ENCODE assay signal across 10 cellular contexts in the genomic region with DNA sequence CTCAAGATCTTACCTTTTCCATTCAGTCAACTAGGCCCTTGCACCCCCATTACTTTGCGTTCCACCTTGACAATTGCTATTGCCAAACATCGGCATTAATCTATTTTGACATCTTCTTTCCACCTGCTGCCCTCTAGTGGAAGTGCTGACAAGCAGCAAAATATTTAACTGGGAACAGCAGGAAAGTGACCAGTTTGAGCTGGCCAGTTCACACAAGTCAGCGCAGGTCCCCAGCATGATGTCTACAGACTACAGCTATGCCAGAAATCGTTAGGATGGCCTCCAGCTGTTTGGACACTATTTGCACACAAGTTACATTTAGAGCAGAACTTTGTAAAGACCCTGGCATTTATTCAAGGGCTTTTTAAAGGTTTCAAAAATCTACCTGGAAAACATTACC.
DNase-seq lines count a peak whose midpoint lies in the region; ATAC-seq, FAIRE-seq and TF ChIP-seq lines count a peak whose summit lies in the region.
"Had no signal": no experiment of that assay in that cellular context is flagged by ENCODE, and none has a peak within 500 bp of the region (broad histone marks: within the 10 kb centered on the region; RNA-seq: fewer than 3 reads in every experiment).

No MANE protein-coding gene starts in this region.

- H3K27me3 ChIP-seq in astrocyte (ENCODE audit: insufficient read depth, low read length): peaks cover 2% of the 10 kb centered on the region
- no peaks in the 10 kb centered on the region for H3K27me3 ChIP-seq in sigmoid colon

- no peak overlapping the region for H3K4me3 Mint-ChIP-seq in astrocyte (ENCODE audit: unreplicated experiment)
- H3K4me3 Mint-ChIP-seq: T-cell had no signal

- H3K79me2 ChIP-seq in astrocyte (ENCODE audit: insufficient read depth, low read length): no peaks in the 10 kb centered on the region

- DNase-seq in AG20443 (ENCODE audit: low spot score) (peak; percentile 80), NOMO-1 (lab: John Stamatoyannopoulos, UW; ENCODE audit: unreplicated experiment in 2 of 2) (peak; percentile 48 to 72), astrocyte (ENCODE audit: low read depth) (peak; percentile 20), hepatic stellate cell (ENCODE audit: low spot score) (peak; percentile 40), sigmoid colon (peak; percentile 86), middle frontal gyrus (ENCODE audit: extremely low spot score, low spot score) (no peak)

- H4K20me1 ChIP-seq in astrocyte (ENCODE audit: insufficient read depth, low read length): peaks cover 4% of the 10 kb centered on the region

- H3K9me3 ChIP-seq in astrocyte (ENCODE audit: insufficient read depth, low read depth, low read length): no peaks in the 10 kb centered on the region
- no peaks in the 10 kb centered on the region for H3K9me3 ChIP-seq in sigmoid colon

- TF ChIP-seq CTCF in GM12872 (IDR thresholded peaks at IDR 0.05; ENCODE audit: insufficient read depth, low read depth, low read length): peak; percentile 81
- peak; percentile 77 for TF ChIP-seq CTCF in astrocyte (IDR thresholded peaks at IDR 0.05; ENCODE audit: insufficient read depth, low read depth, low read length)
- TF ChIP-seq CTCF in sigmoid colon (IDR thresholded peaks at IDR 0.05): peak; percentile 17 to 82 (median 74)

- H2AFZ ChIP-seq in astrocyte (ENCODE audit: low read depth, low read length): no peak overlapping the region

- H3K4me1 Mint-ChIP-seq in astrocyte (ENCODE audit: low read depth, unreplicated experiment): peaks cover 3% of the 10 kb centered on the region

- no peak overlapping the region for H3K27ac ChIP-seq in astrocyte (ENCODE audit: low read depth, low read length)
- no peak overlapping the region for H3K27ac ChIP-seq in sigmoid colon
- H3K27ac ChIP-seq: skin epidermis had no signal

- intact Hi-C loops in sigmoid colon (cut with DNase I): loop anchor here (1.0 kb wide), 1 partner anchor 159 kb away; no protein-coding TSS in a partner anchor

- TF ChIP-seq POLR2A in sigmoid colon (IDR thresholded peaks at IDR 0.05): no peak

- peaks cover 4% of the 10 kb centered on the region for H3K27me3 Mint-ChIP-seq in astrocyte (ENCODE audit: low read depth, unreplicated experiment)

- H3K9me3 Mint-ChIP-seq in astrocyte (ENCODE audit: unreplicated experiment): no peaks in the 10 kb centered on the region
- H3K9me3 Mint-ChIP-seq: T-cell had no signal

- peak; percentile 66 for ATAC-seq in HG03135 (IDR thresholded peaks at IDR 0.05; ENCODE audit: unreplicated experiment)
- ATAC-seq: T-cell had no signal

- TF ChIP-seq EP300 in sigmoid colon (IDR thresholded peaks at IDR 0.05): no peak

- 5 to 17% methylated on average over 4 of the region's 4 CpGs for WGBS in sigmoid colon, 2 donors

- no peaks in the 10 kb centered on the region for H3K36me3 Mint-ChIP-seq in astrocyte (ENCODE audit: low read depth, unreplicated experiment)
- H3K36me3 Mint-ChIP-seq: T-cell had no signal

- no peaks in the 10 kb centered on the region for H3K36me3 ChIP-seq in astrocyte (ENCODE audit: insufficient read depth, low read length)
- H3K36me3 ChIP-seq in sigmoid colon: no peaks in the 10 kb centered on the region

- H3K9ac ChIP-seq in astrocyte (ENCODE audit: low read length): no peak overlapping the region

- H3K27ac Mint-ChIP-seq in astrocyte (ENCODE audit: unreplicated experiment): peak overlapping the region; percentile 41
- H3K27ac Mint-ChIP-seq: T-cell had no signal

- FAIRE-seq in astrocyte (lab: Jason Lieb, UNC): peak; percentile 73

- H3K4me3 ChIP-seq in astrocyte (ENCODE audit: insufficient read depth, low read depth, low read length): no peak overlapping the region
- no peak overlapping the region for H3K4me3 ChIP-seq in sigmoid colon
- H3K4me3 ChIP-seq: skin epidermis had no signal

- H3K4me2 ChIP-seq in astrocyte (ENCODE audit: low read length): no peak overlapping the region

- no peaks in the 10 kb centered on the region for H3K4me1 ChIP-seq in astrocyte (ENCODE audit: insufficient read depth, low read length)
- peaks cover 0 to 35% (median 22%) of the 10 kb centered on the region in 4 donors for H3K4me1 ChIP-seq in sigmoid colon
